26 cellular contexts compared by ENCODE assay signal in genomic region chr9:135224286-135224871, GRCh38.
DNase-seq lines count a peak whose midpoint lies in the region; ATAC-seq and TF ChIP-seq lines count a peak whose summit lies in the region.
"Had no signal": no experiment of that assay in that cellular context is flagged by ENCODE, and none has a peak within 500 bp of the region (broad histone marks: within the 10 kb centered on the region; RNA-seq: fewer than 3 reads in every experiment).

No MANE protein-coding gene starts in this region.

- no peak overlapping the region for H3K27ac Mint-ChIP-seq in chondrocyte (ENCODE audit: unreplicated experiment)
- H3K27ac Mint-ChIP-seq: activated naive CD8-positive, alpha-beta T cell; activated T-helper 17 cell treated with anti-CD3 and anti-CD28 coated beads, Interleukin-2, amount 50 U/mL, for 72 hours; CD4-positive, alpha-beta T cell; effector memory CD8-positive, alpha-beta T cell; GM23338; mesothelial cell of epicardium; naive thymus-derived CD8-positive, alpha-beta T cell; progenitor cell of endocrine pancreas; stimulated activated effector memory CD8-positive, alpha-beta T cell treated with anti-CD3 and anti-CD28 coated beads, Interleukin-12 subunit alpha, Interleukin-12 subunit beta, amount 100 ng/mL, for 72 hours had no signal

- H3K9me3 ChIP-seq in BLaER1 treated with 17β-estradiol and CSF1 and Interleukin-3, amounts not matched to agents 10 nM and 100 nM (replicated peaks in 1 of 11) = no peaks in the 10 kb centered on the region
- no peaks in the 10 kb centered on the region for H3K9me3 ChIP-seq in osteoblast (ENCODE audit: low read depth, low read length)
- H3K9me3 ChIP-seq: esophagus squamous epithelium, gastroesophageal sphincter, suprapubic skin, vagina had no signal

- TF ChIP-seq CTCF in NB4 (IDR thresholded peaks at IDR 0.05; ENCODE audit: low read depth, low read length) = no peak
- TF ChIP-seq CTCF in chondrocyte (IDR thresholded peaks at IDR 0.05) = no peak
- TF ChIP-seq CTCF in osteoblast (IDR thresholded peaks at IDR 0.05; ENCODE audit: extremely low read depth, low read depth, low read length) = no peak

- H3K9ac ChIP-seq in BLaER1 treated with 17β-estradiol and CSF1 and Interleukin-3, amounts not matched to agents 10 nM and 100 nM = no peak overlapping the region

- H3K4me3 Mint-ChIP-seq in chondrocyte (ENCODE audit: unreplicated experiment) = no peak overlapping the region
- H3K4me3 Mint-ChIP-seq: activated naive CD8-positive, alpha-beta T cell; activated T-helper 17 cell treated with anti-CD3 and anti-CD28 coated beads, Interleukin-2, amount 50 U/mL, for 72 hours; CD4-positive, alpha-beta T cell; effector memory CD8-positive, alpha-beta T cell; GM23338; mesothelial cell of epicardium; naive thymus-derived CD8-positive, alpha-beta T cell; stimulated activated effector memory CD8-positive, alpha-beta T cell treated with anti-CD3 and anti-CD28 coated beads, Interleukin-12 subunit alpha, Interleukin-12 subunit beta, amount 100 ng/mL, for 72 hours had no signal

- H4K20me1 ChIP-seq in BLaER1 treated with 17β-estradiol and CSF1 and Interleukin-3, amounts not matched to agents 10 nM and 100 nM = peaks cover 0 to 23% (median 0%) of the 10 kb centered on the region in 11 experiments; a peak in 2 of 22 replicates
- H4K20me1 ChIP-seq in osteoblast (ENCODE audit: insufficient read depth, low read length) = no peaks in the 10 kb centered on the region

- peak overlapping the region in 10 of 11 experiments; percentile 19 to 97 (median 80); a peak in 18 of 22 replicates for H3K4me2 ChIP-seq in BLaER1 treated with 17β-estradiol and CSF1 and Interleukin-3, amounts not matched to agents 10 nM and 100 nM
- H3K4me2 ChIP-seq in osteoblast (ENCODE audit: insufficient read depth, low read length) = no peak overlapping the region
- H3K4me2 ChIP-seq: GM23338 had no signal

- no peak for ATAC-seq in GM18868 (IDR thresholded peaks at IDR 0.05; ENCODE audit: unreplicated experiment)
- ATAC-seq in GM19351 (IDR thresholded peaks at IDR 0.05; ENCODE audit: unreplicated experiment) = no peak
- ATAC-seq in GM19455 (IDR thresholded peaks at IDR 0.05; ENCODE audit: unreplicated experiment) = no peak
- ATAC-seq: activated T-helper 17 cell treated with anti-CD3 and anti-CD28 coated beads, Interleukin-2, amount 50 U/mL, for 72 hours; effector memory CD8-positive, alpha-beta T cell; gastroesophageal sphincter; naive thymus-derived CD8-positive, alpha-beta T cell; stimulated activated effector memory CD8-positive, alpha-beta T cell treated with anti-CD3 and anti-CD28 coated beads, Interleukin-12 subunit alpha, Interleukin-12 subunit beta, amount 100 ng/mL, for 72 hours had no signal

- H3K4me1 Mint-ChIP-seq in chondrocyte (ENCODE audit: low read depth) = no peaks in the 10 kb centered on the region
- H3K4me1 Mint-ChIP-seq: activated T-helper 17 cell treated with anti-CD3 and anti-CD28 coated beads, Interleukin-2, amount 50 U/mL, for 72 hours; naive thymus-derived CD8-positive, alpha-beta T cell; stimulated activated effector memory CD8-positive, alpha-beta T cell treated with anti-CD3 and anti-CD28 coated beads, Interleukin-12 subunit alpha, Interleukin-12 subunit beta, amount 100 ng/mL, for 72 hours had no signal

- no peaks in the 10 kb centered on the region for H3K27me3 ChIP-seq in BLaER1 treated with 17β-estradiol and CSF1 and Interleukin-3, amounts not matched to agents 10 nM and 100 nM
- no peaks in the 10 kb centered on the region for H3K27me3 ChIP-seq in osteoblast (ENCODE audit: insufficient read depth, low read length)
- H3K27me3 ChIP-seq: vagina had no signal

- H3K79me2 ChIP-seq in osteoblast (ENCODE audit: insufficient read depth, low read length) = no peaks in the 10 kb centered on the region

- H3K27ac ChIP-seq in BLaER1 treated with 17β-estradiol and CSF1 and Interleukin-3, amounts not matched to agents 10 nM and 100 nM = no peak overlapping the region
- no peak overlapping the region for H3K27ac ChIP-seq in osteoblast (ENCODE audit: low read depth, low read length)
- H3K27ac ChIP-seq: esophagus squamous epithelium, gastroesophageal sphincter, HL-60, suprapubic skin, vagina had no signal

- DNase-seq in NB4 (ENCODE audit: low read depth) (peak; percentile 69), chondrocyte (ENCODE audit: low spot score) (peak; percentile 55), osteoblast (ENCODE audit: insufficient read length, low spot score, missing footprints) (peak; percentile 23)
- DNase-seq: CD4-positive, alpha-beta T cell; DMS53; effector memory CD8-positive, alpha-beta T cell; esophagus squamous epithelium; IMR-90; NCI-H1436 treated with DMSO at 0.1 percent for 48 hours; stimulated activated CD4-positive, alpha-beta T cell treated with anti-CD3 and anti-CD28 coated beads, Interleukin-2, amount 100 ng/mL, for 24 hours; T-helper 9 cell had no signal

- H2AFZ ChIP-seq in osteoblast (ENCODE audit: low read length) = no peak overlapping the region
- H2AFZ ChIP-seq: GM23338 had no signal

- H3K36me3 ChIP-seq in BLaER1 treated with 17β-estradiol and CSF1 and Interleukin-3, amounts not matched to agents 10 nM and 100 nM = no peaks in the 10 kb centered on the region
- no peaks in the 10 kb centered on the region for H3K36me3 ChIP-seq in osteoblast (ENCODE audit: insufficient read depth, low read length)
- H3K36me3 ChIP-seq: esophagus squamous epithelium, gastroesophageal sphincter, suprapubic skin, vagina had no signal

- no peaks in the 10 kb centered on the region for H3K36me3 Mint-ChIP-seq in chondrocyte (ENCODE audit: low read depth)
- H3K36me3 Mint-ChIP-seq: activated naive CD8-positive, alpha-beta T cell; mesothelial cell of epicardium; naive thymus-derived CD8-positive, alpha-beta T cell; stimulated activated effector memory CD8-positive, alpha-beta T cell treated with anti-CD3 and anti-CD28 coated beads, Interleukin-12 subunit alpha, Interleukin-12 subunit beta, amount 100 ng/mL, for 72 hours had no signal

- peaks cover 1% of the 10 kb centered on the region for H3K27me3 Mint-ChIP-seq in chondrocyte (ENCODE audit: low read depth)
- H3K27me3 Mint-ChIP-seq: activated naive CD8-positive, alpha-beta T cell; activated T-helper 17 cell treated with anti-CD3 and anti-CD28 coated beads, Interleukin-2, amount 50 U/mL, for 72 hours; CD4-positive, alpha-beta T cell had no signal

- no peak for TF ChIP-seq POLR2A in NB4 (IDR thresholded peaks at IDR 0.05; ENCODE audit: extremely low read depth, insufficient read length)

- no peaks in the 10 kb centered on the region for H3K9me3 Mint-ChIP-seq in chondrocyte (ENCODE audit: low read depth)
- H3K9me3 Mint-ChIP-seq: activated T-helper 17 cell treated with anti-CD3 and anti-CD28 coated beads, Interleukin-2, amount 50 U/mL, for 72 hours; CD4-positive, alpha-beta T cell; effector memory CD8-positive, alpha-beta T cell; GM23338; mesothelial cell of epicardium; naive thymus-derived CD8-positive, alpha-beta T cell; stimulated activated effector memory CD8-positive, alpha-beta T cell treated with anti-CD3 and anti-CD28 coated beads, Interleukin-12 subunit alpha, Interleukin-12 subunit beta, amount 100 ng/mL, for 72 hours had no signal

- no peak overlapping the region for H3K4me3 ChIP-seq in BLaER1 treated with 17β-estradiol and CSF1 and Interleukin-3, amounts not matched to agents 10 nM and 100 nM
- H3K4me3 ChIP-seq in NB4 (ENCODE audit: low read depth, low read length) (no peak overlapping the region), osteoblast (ENCODE audit: insufficient read depth, low read length) (no peak overlapping the region)
- H3K4me3 ChIP-seq: esophagus squamous epithelium, gastroesophageal sphincter, GM23338, suprapubic skin, vagina had no signal

- peaks cover 14 to 76% (median 56%) of the 10 kb centered on the region in 10 experiments for H3K4me1 ChIP-seq in BLaER1 treated with 17β-estradiol and CSF1 and Interleukin-3, amounts not matched to agents 10 nM and 100 nM
- H3K4me1 ChIP-seq in osteoblast (ENCODE audit: insufficient read depth, low read length) = no peaks in the 10 kb centered on the region
- H3K4me1 ChIP-seq: esophagus squamous epithelium, gastroesophageal sphincter, suprapubic skin, vagina had no signal
